8 cellular contexts compared by ENCODE assay signal in genomic region chr22:37696657-37697539, GRCh38. TPM values are rescaled to one million over a fixed set of nuclear protein-coding genes. Genes with fewer than 3 reads are reported as not detected.
A peak's percentile ranks its signal among the peaks of the same experiment; 100 is the strongest.
DNase-seq lines count a peak whose midpoint lies in the region; ATAC-seq, FAIRE-seq and TF ChIP-seq lines count a peak whose summit lies in the region.

A gene with protein sequence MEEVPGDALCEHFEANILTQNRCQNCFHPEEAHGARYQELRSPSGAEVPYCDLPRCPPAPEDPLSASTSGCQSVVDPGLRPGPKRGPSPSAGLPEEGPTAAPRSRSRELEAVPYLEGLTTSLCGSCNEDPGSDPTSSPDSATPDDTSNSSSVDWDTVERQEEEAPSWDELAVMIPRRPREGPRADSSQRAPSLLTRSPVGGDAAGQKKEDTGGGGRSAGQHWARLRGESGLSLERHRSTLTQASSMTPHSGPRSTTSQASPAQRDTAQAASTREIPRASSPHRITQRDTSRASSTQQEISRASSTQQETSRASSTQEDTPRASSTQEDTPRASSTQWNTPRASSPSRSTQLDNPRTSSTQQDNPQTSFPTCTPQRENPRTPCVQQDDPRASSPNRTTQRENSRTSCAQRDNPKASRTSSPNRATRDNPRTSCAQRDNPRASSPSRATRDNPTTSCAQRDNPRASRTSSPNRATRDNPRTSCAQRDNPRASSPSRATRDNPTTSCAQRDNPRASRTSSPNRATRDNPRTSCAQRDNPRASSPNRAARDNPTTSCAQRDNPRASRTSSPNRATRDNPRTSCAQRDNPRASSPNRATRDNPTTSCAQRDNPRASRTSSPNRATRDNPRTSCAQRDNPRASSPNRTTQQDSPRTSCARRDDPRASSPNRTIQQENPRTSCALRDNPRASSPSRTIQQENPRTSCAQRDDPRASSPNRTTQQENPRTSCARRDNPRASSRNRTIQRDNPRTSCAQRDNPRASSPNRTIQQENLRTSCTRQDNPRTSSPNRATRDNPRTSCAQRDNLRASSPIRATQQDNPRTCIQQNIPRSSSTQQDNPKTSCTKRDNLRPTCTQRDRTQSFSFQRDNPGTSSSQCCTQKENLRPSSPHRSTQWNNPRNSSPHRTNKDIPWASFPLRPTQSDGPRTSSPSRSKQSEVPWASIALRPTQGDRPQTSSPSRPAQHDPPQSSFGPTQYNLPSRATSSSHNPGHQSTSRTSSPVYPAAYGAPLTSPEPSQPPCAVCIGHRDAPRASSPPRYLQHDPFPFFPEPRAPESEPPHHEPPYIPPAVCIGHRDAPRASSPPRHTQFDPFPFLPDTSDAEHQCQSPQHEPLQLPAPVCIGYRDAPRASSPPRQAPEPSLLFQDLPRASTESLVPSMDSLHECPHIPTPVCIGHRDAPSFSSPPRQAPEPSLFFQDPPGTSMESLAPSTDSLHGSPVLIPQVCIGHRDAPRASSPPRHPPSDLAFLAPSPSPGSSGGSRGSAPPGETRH (N-terminal part only) (plus strand): TSS chr22:37697048. CDS start chr22:37701366, 4,318 bp downstream.

- no peak for TF ChIP-seq POLR2A in spleen (IDR thresholded peaks at IDR 0.05)

- H3K27ac ChIP-seq in spleen = no peak within 1 kb of the TSS

- ATAC-seq in HG02610 (IDR thresholded peaks at IDR 0.05; ENCODE audit: unreplicated experiment) = peak; percentile 91

- H3K27me3 ChIP-seq in bronchial epithelial cell (ENCODE audit: control insufficient read depth, insufficient read depth, low read length) (no peaks in the 10 kb centered on the region), spleen (replicated peaks in 1 of 7) (no peaks in the 10 kb centered on the region)

- H3K36me3 ChIP-seq in bronchial epithelial cell (ENCODE audit: control insufficient read depth, insufficient read depth, low read length) = peaks cover 12% of the 10 kb centered on the region
- H3K36me3 ChIP-seq in spleen = peaks cover 0 to 38% (median 22%) of the 10 kb centered on the region in 6 donors

- DNase-seq in ELR (ENCODE audit: low read depth) = peak; percentile 97
- peak; percentile 46 for DNase-seq in NCI-H2081 treated with DMSO at 0.1 percent for 48 hours (lab: John Stamatoyannopoulos, UW)
- DNase-seq in activated CD4-positive, CD25-positive, alpha-beta regulatory T cell (lab: John Stamatoyannopoulos, UW) = peak; percentile 40 to 57 (median 43)
- DNase-seq in bronchial epithelial cell (ENCODE audit: low read depth) = peak; percentile 93
- DNase-seq in iPS-NIHi7 (ENCODE audit: extremely low spot score) = peak; percentile 98
- DNase-seq in spleen = peak; percentile 95
- no peak for DNase-seq in NCI-H1105 (lab: John Stamatoyannopoulos, UW)

- no peaks in the 10 kb centered on the region for H3K9me3 ChIP-seq in spleen

- WGBS in spleen, 5 donors = 13 to 30% (median 24%) methylated on average over 28 to 39 of the region's 39 CpGs

- peaks cover 0 to 32% (median 18%) of the 10 kb centered on the region in 6 donors for H3K4me1 ChIP-seq in spleen

- FAIRE-seq in bronchial epithelial cell (lab: Jason Lieb, UNC) = no peak

- H3K4me3 ChIP-seq in bronchial epithelial cell (ENCODE audit: low read depth, low read length) (no peak within 1 kb of the TSS), spleen (peak within 1 kb of the TSS in 4 of 8 donors; percentile 4 to 30 (median 8))

- intact Hi-C loops in spleen (cut with DNase I; ENCODE audit: low total_unique reads) = no loop called here

- peak; percentile 53 for TF ChIP-seq CTCF in bronchial epithelial cell (IDR thresholded peaks at IDR 0.05; ENCODE audit: insufficient read depth, low read length, severe bottlenecking)
- TF ChIP-seq CTCF in spleen (IDR thresholded peaks at IDR 0.05 in 8 of 11, conservative IDR thresholded peaks at IDR 0.05 in 3 of 11) = peak in 7 of 11 experiments; percentile 20 to 57 (median 46)

RNA-seq across cellular contexts. Expression of the gene that starts here (rescaled TPM):
- 40.3 and 45.6 TPM in 2 replicates for total RNA-seq in bronchial epithelial cell
- 100 to 1,000 TPM in 5 of 7 donors, 10 to 100 TPM in 2; 69.9 to 151 (median 106) TPM for total RNA-seq in spleen
- 10 to 100 TPM; 24.6 to 62.0 (median 34.2) TPM for polyA plus RNA-seq in spleen
